ENCODE assay signal across 1 cellular context in the genomic region with DNA sequence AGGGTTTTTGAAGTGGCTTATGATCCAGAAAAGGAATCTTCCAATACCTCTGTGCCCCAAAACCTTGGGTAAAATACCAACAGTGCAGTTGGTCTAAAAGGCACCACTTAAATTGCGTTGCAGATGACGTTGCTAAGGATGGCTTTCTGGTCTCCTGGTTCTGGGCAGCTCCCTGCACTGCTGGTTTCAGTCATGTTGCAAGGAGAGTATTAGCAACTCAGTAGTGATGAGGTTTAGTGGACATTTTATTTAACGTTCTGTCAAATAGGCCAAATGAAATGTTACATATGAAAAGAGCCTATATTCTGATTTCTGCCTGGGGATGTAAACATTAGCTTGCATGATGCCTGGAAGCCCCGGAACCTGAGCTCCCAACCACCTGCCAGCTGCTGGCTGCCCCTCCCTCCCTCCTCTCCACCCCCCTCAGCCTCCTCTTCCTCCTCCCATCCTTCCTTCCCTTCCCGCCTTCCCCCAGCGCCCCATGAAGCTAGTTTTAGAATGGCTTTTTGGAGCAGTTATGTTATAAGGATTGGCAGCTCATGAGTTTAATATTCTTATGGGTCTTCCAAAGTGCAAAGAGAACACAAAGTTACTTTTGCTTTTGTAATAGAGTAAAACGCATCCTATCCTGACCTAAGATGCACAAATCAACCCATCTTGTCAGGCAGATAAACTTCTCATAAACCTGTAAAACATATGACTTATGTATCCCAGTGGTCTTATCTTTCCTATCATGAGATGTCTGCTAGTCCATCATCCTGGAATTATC.
A peak's percentile ranks its signal among the peaks of the same experiment; 100 is the strongest.
TF ChIP-seq lines count a peak whose summit lies in the region.

No MANE protein-coding gene starts in this region.

TF ChIP-seq in GM12878, 131 proteins besides CTCF, POLR2A, EP300 and RAD21:
- TF ChIP-seq, protein P1, sequence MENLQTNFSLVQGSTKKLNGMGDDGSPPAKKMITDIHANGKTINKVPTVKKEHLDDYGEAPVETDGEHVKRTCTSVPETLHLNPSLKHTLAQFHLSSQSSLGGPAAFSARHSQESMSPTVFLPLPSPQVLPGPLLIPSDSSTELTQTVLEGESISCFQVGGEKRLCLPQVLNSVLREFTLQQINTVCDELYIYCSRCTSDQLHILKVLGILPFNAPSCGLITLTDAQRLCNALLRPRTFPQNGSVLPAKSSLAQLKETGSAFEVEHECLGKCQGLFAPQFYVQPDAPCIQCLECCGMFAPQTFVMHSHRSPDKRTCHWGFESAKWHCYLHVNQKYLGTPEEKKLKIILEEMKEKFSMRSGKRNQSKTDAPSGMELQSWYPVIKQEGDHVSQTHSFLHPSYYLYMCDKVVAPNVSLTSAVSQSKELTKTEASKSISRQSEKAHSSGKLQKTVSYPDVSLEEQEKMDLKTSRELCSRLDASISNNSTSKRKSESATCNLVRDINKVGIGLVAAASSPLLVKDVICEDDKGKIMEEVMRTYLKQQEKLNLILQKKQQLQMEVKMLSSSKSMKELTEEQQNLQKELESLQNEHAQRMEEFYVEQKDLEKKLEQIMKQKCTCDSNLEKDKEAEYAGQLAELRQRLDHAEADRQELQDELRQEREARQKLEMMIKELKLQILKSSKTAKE (IDR thresholded peaks at IDR 0.05; ENCODE audit: low read depth, poor library complexity, severe bottlenecking): no peak
- no peak for TF ChIP-seq EGR1 (IDR thresholded peaks at IDR 0.05; ENCODE audit: borderline replicate concordance in 1 of 2, low read depth in 2 of 2, low read length in 2 of 2)
- TF ChIP-seq MTA3 (IDR thresholded peaks at IDR 0.05; ENCODE audit: borderline replicate concordance, low read length): 0 out of 2 replicates have a peak, but pooled peaks have one; percentile 5
- TF ChIP-seq LARP7 (IDR thresholded peaks at IDR 0.05): 0 out of 2 replicates have a peak, but pooled peaks have one; percentile 47
- TF ChIP-seq PAX8 (IDR thresholded peaks at IDR 0.05): no peak
- no peak for TF ChIP-seq CHD2 (IDR thresholded peaks at IDR 0.05; ENCODE audit: borderline replicate concordance, low read depth, low read length)
- TF ChIP-seq IKZF2 (IDR thresholded peaks at IDR 0.05): no peak
- TF ChIP-seq PAX5 (IDR thresholded peaks at IDR 0.05; ENCODE audit: borderline replicate concordance, low read depth, low read length): no peak
- no peak for TF ChIP-seq STAT1 (conservative IDR thresholded peaks at IDR 0.05)
- TF ChIP-seq NFXL1 (IDR thresholded peaks at IDR 0.05; ENCODE audit: borderline replicate concordance): no peak
